Comparison of ENCODE assay signal across 11 cellular contexts in genomic region chr21:24856326-24856725, GRCh38.
"Had no signal": no experiment of that assay in that cellular context is flagged by ENCODE, and none has a peak within 500 bp of the region (broad histone marks: within the 10 kb centered on the region; RNA-seq: fewer than 3 reads in every experiment).

No MANE protein-coding gene starts in this region.

- FAIRE-seq: H1, H54 had no signal

- ATAC-seq: GM23338, HCT116 had no signal

- H2AFZ ChIP-seq: GM23248, GM23338 had no signal

- H3K4me2 ChIP-seq: GM23338 had no signal

- H3K4me1 ChIP-seq: HAP-1 had no signal

- H3K36me3 ChIP-seq: HAP-1 had no signal

- H3K9me3 ChIP-seq: HAP-1 had no signal

- DNase-seq: GM23248, GOT3, H7, H9, HCEC 1CT, HFFc6 had no signal

- H3K4me3 ChIP-seq: GM23248, GM23338, HAP-1 had no signal

- H3K9ac ChIP-seq: GM23248 had no signal

- H3K27ac ChIP-seq: GM23248 had no signal
